In the genomic region with DNA sequence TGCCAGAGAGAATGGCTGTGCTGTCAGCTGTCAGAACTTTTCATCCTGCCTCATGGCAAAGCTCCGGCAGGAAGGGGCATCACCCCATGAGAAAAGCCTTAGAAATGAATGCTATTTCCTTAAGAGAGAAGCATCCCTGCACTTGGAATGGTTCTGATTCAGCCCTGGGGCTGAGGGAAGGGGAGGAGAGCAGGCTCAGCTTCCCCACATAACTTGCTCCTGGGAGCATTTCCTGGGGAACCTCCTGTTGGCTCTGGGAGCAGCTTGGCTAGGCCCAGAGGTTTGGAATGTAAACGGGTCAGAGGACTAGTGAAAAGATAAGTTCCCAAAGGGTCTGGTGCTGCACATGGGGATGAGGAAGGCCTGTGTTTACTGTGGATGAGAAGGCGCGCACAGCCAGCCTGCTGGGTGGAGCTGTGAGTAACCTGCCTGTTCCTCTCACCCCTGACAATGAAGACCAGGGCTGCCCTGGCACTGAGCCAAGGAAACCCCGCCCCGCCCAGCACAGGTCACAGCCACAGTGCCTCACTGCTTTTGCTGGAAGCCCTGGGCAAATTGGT, we compare ENCODE assay signal across 8 cellular contexts. TPM values are rescaled to one million over a fixed set of nuclear protein-coding genes. Genes with fewer than 3 reads are reported as not detected.
DNase-seq lines count a peak whose midpoint lies in the region; ATAC-seq and TF ChIP-seq lines count a peak whose summit lies in the region.

No MANE protein-coding gene starts in this region.

- H3K9me3 ChIP-seq in GM23248 (ENCODE audit: low read depth) (no peaks in the 10 kb centered on the region), esophagus (ENCODE audit: control insufficient read depth in 2 of 2, insufficient read depth in 1 of 2, low read depth in 1 of 2, low read length in 1 of 2) (no peaks in the 10 kb centered on the region), neuronal stem cell (replicated peaks in 1 of 2; ENCODE audit: control insufficient read depth in 2 of 2, insufficient read depth in 1 of 2, low read depth in 1 of 2, low read length in 2 of 2) (no peaks in the 10 kb centered on the region), aorta (ENCODE audit: control insufficient read depth, low read length) (no peaks in the 10 kb centered on the region)

- peak overlapping the region; percentile 58 for H3K4me3 ChIP-seq in GM23248
- H3K4me3 ChIP-seq in esophagus (ENCODE audit: low read depth in 1 of 2, low read length in 2 of 2) = no peak overlapping the region
- no peak overlapping the region for H3K4me3 ChIP-seq in neuronal stem cell (ENCODE audit: low read length in 2 of 2)
- peak overlapping the region in 1 of 2 donors; percentile 39 for H3K4me3 ChIP-seq in aorta (ENCODE audit: low read length in 2 of 2)

- peaks cover 7% of the 10 kb centered on the region for H3K4me1 Mint-ChIP-seq in activated CD8-positive, alpha-beta T cell treated with anti-CD3 and anti-CD28 coated beads for 36 hours (ENCODE audit: low read depth)

- TF ChIP-seq CTCF in activated CD8-positive, alpha-beta T cell treated with anti-CD3 and anti-CD28 coated beads for 36 hours (IDR thresholded peaks at IDR 0.05) = no peak

- H3K23ac ChIP-seq in neuronal stem cell (ENCODE audit: low read depth, low read length, poor library complexity) = no peak overlapping the region

- no peaks in the 10 kb centered on the region for H3K27me3 ChIP-seq in GM23248 (replicated peaks; ENCODE audit: insufficient read depth)
- H3K27me3 ChIP-seq in esophagus (ENCODE audit: control insufficient read depth in 1 of 2, insufficient read depth in 2 of 2, low read length in 2 of 2) = no peaks in the 10 kb centered on the region
- H3K27me3 ChIP-seq in neuronal stem cell (ENCODE audit: control insufficient read depth in 3 of 3, insufficient read depth in 3 of 3, low read depth in 1 of 3, low read length in 3 of 3) = peaks cover 0 to 41% (median 0%) of the 10 kb centered on the region in 3 experiments
- H3K27me3 ChIP-seq in aorta (ENCODE audit: control insufficient read depth in 1 of 2, insufficient read depth in 2 of 2, low read length in 1 of 2) = no peaks in the 10 kb centered on the region

- no peaks in the 10 kb centered on the region for H3K9me3 Mint-ChIP-seq in activated CD8-positive, alpha-beta T cell treated with anti-CD3 and anti-CD28 coated beads for 36 hours

- H3K36me3 Mint-ChIP-seq in activated CD8-positive, alpha-beta T cell treated with anti-CD3 and anti-CD28 coated beads for 36 hours (ENCODE audit: low read depth) = no peaks in the 10 kb centered on the region

- no peak for ATAC-seq in activated CD8-positive, alpha-beta T cell treated with anti-CD3 and anti-CD28 coated beads for 36 hours
- ATAC-seq in aorta (ENCODE audit: low FRiP score) (peak; percentile 60), GM18517 (IDR thresholded peaks at IDR 0.05; ENCODE audit: unreplicated experiment) (no peak)

- WGBS in GM23248 (ENCODE audit: low coverage in 1 of 2, low lambda C conversion rate in 2 of 2, missing lambda C conversion rate in 2 of 2), 2 experiments = 0% methylated on average over 5 to 6 of the region's 6 CpGs
- WGBS in esophagus, 2 donors = 16 to 20% methylated on average over 6 of the region's 6 CpGs
- WGBS in neuronal stem cell (ENCODE audit: extremely low coverage in 2 of 2, insufficient read length in 2 of 2, insufficient replicate concordance in 1 of 2), 2 donors = no CpG with 5 or more reads among the region's 6 CpGs
- WGBS in aorta, 2 donors = 1 to 4% methylated on average over 6 of the region's 6 CpGs

- no peak overlapping the region for H3K27ac Mint-ChIP-seq in activated CD8-positive, alpha-beta T cell treated with anti-CD3 and anti-CD28 coated beads for 36 hours

- H3K27ac ChIP-seq in GM23248 (peak overlapping the region; percentile 79), esophagus (ENCODE audit: low read depth in 2 of 2, low read length in 1 of 2) (peak overlapping the region; percentile 68 to 84), neuronal stem cell (replicated peaks; ENCODE audit: low read length) (no peak overlapping the region), aorta (ENCODE audit: low read depth in 1 of 2, low read length in 2 of 2) (peak overlapping the region; percentile 73 to 91)

- H2BK5ac ChIP-seq in neuronal stem cell (ENCODE audit: low read length) = no peak overlapping the region

- in situ Hi-C loops in GM23248 (cut with MboI) = loop anchor here (10.0 kb wide), 2 partner anchors 116 to 206 kb away; no protein-coding TSS in a partner anchor

- H2AFZ ChIP-seq in GM23248 = peak overlapping the region; percentile 74
- no peak overlapping the region for H2AFZ ChIP-seq in neuronal stem cell (ENCODE audit: low read length)

- no peaks in the 10 kb centered on the region for H4K20me1 ChIP-seq in GM23248 (ENCODE audit: insufficient read depth)

- H3F3A ChIP-seq in GM23248 (ENCODE audit: insufficient read depth) = peaks cover 36% of the 10 kb centered on the region

- H3K4me2 ChIP-seq in GM23248 (ENCODE audit: unreplicated experiment) (peak overlapping the region; percentile 82), neuronal stem cell (ENCODE audit: insufficient read depth, low read length, poor library complexity, severe bottlenecking) (no peak overlapping the region)

- peaks cover 5% of the 10 kb centered on the region for H3K27me3 Mint-ChIP-seq in activated CD8-positive, alpha-beta T cell treated with anti-CD3 and anti-CD28 coated beads for 36 hours

- no peak overlapping the region for H2AK5ac ChIP-seq in neuronal stem cell (ENCODE audit: low read depth, low read length)

- H3K4me1 ChIP-seq in GM23248 (ENCODE audit: insufficient read depth) (peaks cover 37% of the 10 kb centered on the region), esophagus (ENCODE audit: control insufficient read depth in 2 of 2, insufficient read depth in 2 of 2, low read length in 1 of 2) (peaks cover 4 to 7% of the 10 kb centered on the region in 2 donors), neuronal stem cell (ENCODE audit: control insufficient read depth in 2 of 2, insufficient read depth in 1 of 2, low read depth in 1 of 2, low read length in 2 of 2) (peaks cover 2 to 15% of the 10 kb centered on the region in 2 donors), aorta (ENCODE audit: control insufficient read depth in 1 of 2, insufficient read depth in 2 of 2, low read length in 2 of 2) (peaks cover 2 to 3% of the 10 kb centered on the region in 2 donors)

- no peak overlapping the region for H3K4me3 Mint-ChIP-seq in activated CD8-positive, alpha-beta T cell treated with anti-CD3 and anti-CD28 coated beads for 36 hours

- H2BK12ac ChIP-seq in neuronal stem cell (ENCODE audit: low read length) = no peak overlapping the region

- H3K14ac ChIP-seq in neuronal stem cell (ENCODE audit: low read length) = no peak overlapping the region

- no peak overlapping the region for H2BK15ac ChIP-seq in neuronal stem cell (ENCODE audit: low read length)

- H2BK120ac ChIP-seq in neuronal stem cell (ENCODE audit: low read depth, low read length) = peak overlapping the region; percentile 0

- intact Hi-C loops in activated CD8-positive, alpha-beta T cell treated with anti-CD3 and anti-CD28 coated beads for 36 hours (cut with micrococcal nuclease) = no loop called here
- intact Hi-C loops in aorta (cut with DNase I) = no loop called here

- H3K4ac ChIP-seq in neuronal stem cell (ENCODE audit: low read length) = no peak overlapping the region

- no peaks in the 10 kb centered on the region for H3K79me1 ChIP-seq in neuronal stem cell (ENCODE audit: low read depth, low read length)

- DNase-seq in GM23248 = peak; percentile 90
- peak; percentile 79 for DNase-seq in NCI-H2227 (lab: John Stamatoyannopoulos, UW; ENCODE audit: unreplicated experiment)
- peak; percentile 59 for DNase-seq in activated CD8-positive, alpha-beta T cell treated with anti-CD3 and anti-CD28 coated beads for 36 hours
- no peak for DNase-seq in neuronal stem cell (ENCODE audit: low spot score)
- peak; percentile 85 to 90 for DNase-seq in aorta
- DNase-seq in ecto neural progenitor cell (ENCODE audit: low spot score) = no peak

- no peaks in the 10 kb centered on the region for H3K36me3 ChIP-seq in GM23248 (ENCODE audit: low read depth)
- peaks cover 0 to 3% of the 10 kb centered on the region in 2 donors for H3K36me3 ChIP-seq in esophagus (ENCODE audit: control insufficient read depth in 2 of 2, insufficient read depth in 2 of 2, low read length in 1 of 2)
- H3K36me3 ChIP-seq in neuronal stem cell (replicated peaks in 1 of 2; ENCODE audit: control insufficient read depth in 2 of 2, insufficient read depth in 2 of 2, low read length in 2 of 2) = no peaks in the 10 kb centered on the region
- H3K36me3 ChIP-seq in aorta (ENCODE audit: control insufficient read depth in 1 of 2, insufficient read depth in 2 of 2, low read length in 1 of 2) = peaks cover 4 to 10% of the 10 kb centered on the region in 2 donors

- no peaks in the 10 kb centered on the region for H3K79me2 ChIP-seq in GM23248 (ENCODE audit: insufficient read depth)

- CTCF ChIA-PET in activated CD8-positive, alpha-beta T cell treated with anti-CD3 and anti-CD28 coated beads for 36 hours (lab: Charles Lee) = interaction anchor here (1.1 to 6.8 kb wide), 7 partner anchors 7 to 213 kb away, joined by 3 to 39 read pairs (median 4); no protein-coding TSS in a partner anchor

- no peak overlapping the region for H4K8ac ChIP-seq in neuronal stem cell (ENCODE audit: low read depth, low read length)

- POLR2A ChIA-PET in activated CD8-positive, alpha-beta T cell treated with anti-CD3 and anti-CD28 coated beads for 36 hours (lab: Charles Lee) = no interaction called here

- H3K18ac ChIP-seq in neuronal stem cell (ENCODE audit: low read length) = no peak overlapping the region

- no peak overlapping the region for H4K91ac ChIP-seq in neuronal stem cell (ENCODE audit: low read depth, low read length, poor library complexity)

- H3K9me2 ChIP-seq in GM23248 (ENCODE audit: insufficient read depth) = no peaks in the 10 kb centered on the region

- H3K9ac ChIP-seq in GM23248 (peak overlapping the region; percentile 53), neuronal stem cell (ENCODE audit: low read depth, low read length, poor library complexity) (no peak overlapping the region)

RNA-seq across cellular contexts. Expression of gene PRELP, which starts 5.0 kb away (rescaled TPM):
- under 0.01 and 0.32 TPM in 2 replicates for total RNA-seq in GM23248 (2014; rRNA removed; shearing (Covaris generic))
- polyA plus RNA-seq in GM23248 (2016; fragmentation: Nextera tagmentation; extraction: Ambion mirVana) = 1.6 and 1.7 TPM in 2 replicates
- total RNA-seq in activated CD8-positive, alpha-beta T cell treated with anti-CD3 and anti-CD28 coated beads for 36 hours = not detected
- 10 to 100 TPM in 1 of 2 donors, 1 to 10 TPM in 1; 6.5 to 27.8 TPM for polyA plus RNA-seq in esophagus
- 3.9 TPM for polyA plus RNA-seq in neuronal stem cell (2013, experiment 1 of 2)
- polyA plus RNA-seq in neuronal stem cell (2013, experiment 2 of 2) = 4.0 TPM
- 100 to 1,000 TPM; 174 to 217 TPM for total RNA-seq in aorta
- 100 to 1,000 TPM; 152 to 178 TPM for polyA plus RNA-seq in aorta

RNA-seq across cellular contexts. Expression of gene OPTC, which starts 13.3 kb away (rescaled TPM):
- total RNA-seq in GM23248 (2014; rRNA removed; shearing (Covaris generic)) = not detected in 2 replicates
- polyA plus RNA-seq in GM23248 (2016; fragmentation: Nextera tagmentation; extraction: Ambion mirVana) = not detected in 2 replicates
- not detected for total RNA-seq in activated CD8-positive, alpha-beta T cell treated with anti-CD3 and anti-CD28 coated beads for 36 hours
- not detected for polyA plus RNA-seq in esophagus
- 0.11 TPM for polyA plus RNA-seq in neuronal stem cell (2013, experiment 1 of 2)
- 0.08 TPM for polyA plus RNA-seq in neuronal stem cell (2013, experiment 2 of 2)
- total RNA-seq in aorta = not detected
- under 1 TPM in 1 of 2 donors, not detected in 1; 0.56 TPM for polyA plus RNA-seq in aorta

Comparison
In these comparisons a context has a peak if more than half of its experiments do, and no peak if none do; other contexts are left out.
1. DNase-seq: peak in GM23248 (single experiment), NCI-H2227 (single experiment), activated CD8-positive, alpha-beta T cell treated with anti-CD3 and anti-CD28 coated beads for 36 hours (single experiment) and aorta (2 of 2); none in neuronal stem cell (single experiment) and ecto neural progenitor cell (single experiment).
2. RNA of gene PRELP, which starts 5.0 kb away (total RNA-seq): 174 to 217 TPM in aorta; under 0.01 to 0.32 TPM in GM23248 and not detected in activated CD8-positive, alpha-beta T cell treated with anti-CD3 and anti-CD28 coated beads for 36 hours; every median in the first group is over 100 times any median in the second.